Comparison of ENCODE assay signal across 23 cellular contexts in the genomic region with DNA sequence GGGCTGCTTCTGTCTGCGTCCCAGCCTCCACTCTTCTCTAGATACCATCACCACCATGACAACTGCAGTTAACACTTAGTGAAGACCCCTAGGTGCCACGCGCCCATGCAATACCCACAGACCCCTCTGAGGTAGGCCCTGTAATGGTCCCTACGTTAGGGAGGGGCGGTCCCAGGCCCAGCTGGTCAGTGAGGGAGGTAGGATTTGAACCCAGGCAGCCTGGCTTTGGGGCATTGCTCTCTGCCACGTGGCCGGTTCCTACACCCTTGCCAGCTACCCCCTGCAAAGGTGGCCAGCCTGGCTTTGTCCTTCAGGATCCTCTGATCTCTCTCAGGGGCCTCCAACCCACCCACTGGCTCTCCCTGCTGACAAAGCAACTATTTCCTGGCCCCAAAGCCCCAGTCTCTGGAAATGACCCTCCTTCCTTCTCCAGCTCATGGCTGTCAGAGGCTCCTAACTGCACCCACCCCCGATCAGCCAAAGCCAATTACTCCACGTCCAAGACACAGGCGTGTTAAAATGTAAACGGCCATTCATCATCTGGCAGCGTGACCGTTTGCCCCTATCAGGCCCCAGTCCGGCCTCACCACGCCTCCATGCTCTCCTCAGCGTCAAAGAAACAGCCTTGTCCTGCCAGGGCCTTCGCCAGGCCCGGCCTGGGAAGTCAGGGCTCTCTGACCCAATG. TPM values are rescaled to one million over a fixed set of nuclear protein-coding genes. Genes with fewer than 3 reads are reported as not detected.
A peak's percentile ranks its signal among the peaks of the same experiment; 100 is the strongest.
DNase-seq lines count a peak whose midpoint lies in the region; ATAC-seq, FAIRE-seq and TF ChIP-seq lines count a peak whose summit lies in the region.
"Had no signal": no experiment of that assay in that cellular context is flagged by ENCODE, and none has a peak within 500 bp of the region (broad histone marks: within the 10 kb centered on the region; RNA-seq: fewer than 3 reads in every experiment).

No MANE protein-coding gene starts in this region.

- H3K4me3 Mint-ChIP-seq in stimulated activated effector memory CD8-positive, alpha-beta T cell treated with anti-CD3 and anti-CD28 coated beads, Interleukin-12 subunit alpha, Interleukin-12 subunit beta, amount 100 ng/mL, for 72 hours = no peak overlapping the region
- H3K4me3 Mint-ChIP-seq in endothelial cell (ENCODE audit: unreplicated experiment) = no peak overlapping the region
- H3K4me3 Mint-ChIP-seq in stimulated activated naive CD8-positive, alpha-beta T cell treated with anti-CD3 and anti-CD28 coated beads, Interleukin-15, amount 100 ng/mL, for 72 hours = no peak overlapping the region
- H3K4me3 Mint-ChIP-seq: IgD-negative memory B cell had no signal

- ATAC-seq in K562 (peak; percentile 89), right lobe of liver (peak; percentile 11 to 36 (median 23))
- no peak for ATAC-seq in stimulated activated effector memory CD8-positive, alpha-beta T cell treated with anti-CD3 and anti-CD28 coated beads, Interleukin-12 subunit alpha, Interleukin-12 subunit beta, amount 100 ng/mL, for 72 hours
- ATAC-seq in stimulated activated naive CD8-positive, alpha-beta T cell treated with anti-CD3 and anti-CD28 coated beads, Interleukin-15, amount 100 ng/mL, for 72 hours = no peak

- peak; percentile 60; the same call in 1 of the 2 replicates for TF ChIP-seq EP300 in K562 (IDR thresholded peaks at IDR 0.05; ENCODE audit: low read length)

- H3K36me3 Mint-ChIP-seq in stimulated activated effector memory CD8-positive, alpha-beta T cell treated with anti-CD3 and anti-CD28 coated beads, Interleukin-12 subunit alpha, Interleukin-12 subunit beta, amount 100 ng/mL, for 72 hours = no peaks in the 10 kb centered on the region
- no peaks in the 10 kb centered on the region for H3K36me3 Mint-ChIP-seq in endothelial cell (ENCODE audit: low read depth, unreplicated experiment)
- H3K36me3 Mint-ChIP-seq: IgD-negative memory B cell had no signal

- TF ChIP-seq POLR2A in K562 (conservative IDR thresholded peaks at IDR 0.05) = peak; percentile 32; the same call in 1 of the 2 replicates
- peak; percentile 30 for TF ChIP-seq POLR2A in right lobe of liver (IDR thresholded peaks at IDR 0.05)

- H3K4me1 Mint-ChIP-seq in stimulated activated effector memory CD8-positive, alpha-beta T cell treated with anti-CD3 and anti-CD28 coated beads, Interleukin-12 subunit alpha, Interleukin-12 subunit beta, amount 100 ng/mL, for 72 hours = no peaks in the 10 kb centered on the region
- H3K4me1 Mint-ChIP-seq in endothelial cell (ENCODE audit: unreplicated experiment) = peaks cover 10% of the 10 kb centered on the region
- no peaks in the 10 kb centered on the region for H3K4me1 Mint-ChIP-seq in stimulated activated naive CD8-positive, alpha-beta T cell treated with anti-CD3 and anti-CD28 coated beads, Interleukin-15, amount 100 ng/mL, for 72 hours

- H3K27ac ChIP-seq in K562 (ENCODE audit: extremely low read depth, low read depth, low read length) = peak overlapping the region; percentile 66
- peak overlapping the region in 1 of 3 donors; percentile 26 for H3K27ac ChIP-seq in right lobe of liver

- POLR2A ChIA-PET in K562 (lab: Yijun Ruan, JAX) = interaction anchor here (1.0 to 1.2 kb wide), 3 partner anchors 15 to 37 kb away, joined by 3 to 4 read pairs (median 4); no protein-coding TSS in a partner anchor

- peaks cover 89% of the 10 kb centered on the region for H3K79me2 ChIP-seq in K562 (ENCODE audit: control insufficient read depth, insufficient read depth, low read length)

- peaks cover 40% of the 10 kb centered on the region for H4K20me1 ChIP-seq in K562 (replicated peaks; ENCODE audit: control insufficient read depth, insufficient read depth, low read length)

- in situ Hi-C loops in K562 (cut with MboI) = no loop called here

- intact Hi-C loops in K562 (cut with micrococcal nuclease) = loop anchor here (2.0 kb wide), 1 partner anchor 18 kb away; the partner anchor contains the start of gene RIPOR3
- intact Hi-C loops in right lobe of liver (cut with DNase I) = no loop called here

- H3K27me3 Mint-ChIP-seq in endothelial cell (ENCODE audit: unreplicated experiment) = peaks cover 12% of the 10 kb centered on the region
- no peaks in the 10 kb centered on the region for H3K27me3 Mint-ChIP-seq in stimulated activated naive CD8-positive, alpha-beta T cell treated with anti-CD3 and anti-CD28 coated beads, Interleukin-15, amount 100 ng/mL, for 72 hours

- no peak overlapping the region for H2AFZ ChIP-seq in K562 (ENCODE audit: low read depth, low read length)

- H3K27ac Mint-ChIP-seq in stimulated activated effector memory CD8-positive, alpha-beta T cell treated with anti-CD3 and anti-CD28 coated beads, Interleukin-12 subunit alpha, Interleukin-12 subunit beta, amount 100 ng/mL, for 72 hours = peak overlapping the region; percentile 16
- no peak overlapping the region for H3K27ac Mint-ChIP-seq in endothelial cell (ENCODE audit: unreplicated experiment)
- H3K27ac Mint-ChIP-seq in stimulated activated naive CD8-positive, alpha-beta T cell treated with anti-CD3 and anti-CD28 coated beads, Interleukin-15, amount 100 ng/mL, for 72 hours = peak overlapping the region in 1 of 2 donors; percentile 19
- H3K27ac Mint-ChIP-seq: IgD-negative memory B cell had no signal

- H3K4me1 ChIP-seq in K562 (replicated peaks in 1 of 2; ENCODE audit: control insufficient read depth in 2 of 2, insufficient read depth in 2 of 2, low read length in 2 of 2) (peaks cover 43 to 49% of the 10 kb centered on the region in 2 experiments), right lobe of liver (peaks cover 0 to 4% (median 0%) of the 10 kb centered on the region in 4 donors)

- H3K27me3 ChIP-seq in K562 (ENCODE audit: control insufficient read depth in 2 of 2, insufficient read depth in 2 of 2, low read length in 2 of 2) (no peaks in the 10 kb centered on the region; a peak in 1 of 5 replicates), right lobe of liver (no peaks in the 10 kb centered on the region)

- H3K4me2 ChIP-seq in K562 (ENCODE audit: insufficient read depth, low read length) = peak overlapping the region; percentile 34
- H3K4me2 ChIP-seq: SK-N-SH had no signal

- TF ChIP-seq CTCF in K562 (IDR thresholded peaks at IDR 0.05 in 2 of 3, conservative IDR thresholded peaks at IDR 0.05 in 1 of 3; ENCODE audit: insufficient read depth in 2 of 3, low read depth in 1 of 3, low read length in 3 of 3) = no peak
- TF ChIP-seq CTCF in right lobe of liver (IDR thresholded peaks at IDR 0.05) = no peak
- TF ChIP-seq CTCF in endothelial cell (IDR thresholded peaks at IDR 0.05; ENCODE audit: unreplicated experiment) = no peak

- H3K9me3 Mint-ChIP-seq in stimulated activated effector memory CD8-positive, alpha-beta T cell treated with anti-CD3 and anti-CD28 coated beads, Interleukin-12 subunit alpha, Interleukin-12 subunit beta, amount 100 ng/mL, for 72 hours = no peaks in the 10 kb centered on the region
- no peaks in the 10 kb centered on the region for H3K9me3 Mint-ChIP-seq in endothelial cell (ENCODE audit: unreplicated experiment)
- H3K9me3 Mint-ChIP-seq in stimulated activated naive CD8-positive, alpha-beta T cell treated with anti-CD3 and anti-CD28 coated beads, Interleukin-15, amount 100 ng/mL, for 72 hours = no peaks in the 10 kb centered on the region
- H3K9me3 Mint-ChIP-seq: IgD-negative memory B cell had no signal

- H3K9ac ChIP-seq in K562 (ENCODE audit: insufficient read depth in 1 of 2, low read depth in 2 of 2, low read length in 2 of 2) = peak overlapping the region; percentile 32 to 86
- H3K9ac ChIP-seq: SK-N-SH had no signal

- peak; percentile 89 for FAIRE-seq in K562 (lab: Jason Lieb, UNC)
- FAIRE-seq: astrocyte, colon, D721Med, frontal cortex, G401.6 had no signal

- H3K9me1 ChIP-seq in K562 (ENCODE audit: control insufficient read depth, insufficient read depth, low read length) = peaks cover 12% of the 10 kb centered on the region

- BruUV-seq in K562 (replicated peaks; lab: Mats Ljungman, UMichigan) = no TSS peak

- H3K4me3 ChIP-seq in K562 (no peak overlapping the region), right lobe of liver (no peak overlapping the region)

- CTCF ChIA-PET in K562 (lab: Yijun Ruan, JAX; ENCODE audit: low intra/inter-chr PET ratio) = no interaction called here

- DNase-seq in NCI-H226 (peak; percentile 0), K562 (ENCODE audit: extremely low read depth in 1 of 4, low spot score in 3 of 4) (peak; percentile 66 to 87 (median 76)), right lobe of liver (no peak), endothelial cell (ENCODE audit: low spot score) (no peak), NCI-H1105 treated with DMSO at 0.1 percent for 48 hours (lab: John Stamatoyannopoulos, UW) (no peak)
- no peak for DNase-seq in stimulated activated effector memory CD8-positive, alpha-beta T cell treated with anti-CD3 and anti-CD28 coated beads, Interleukin-12 subunit alpha, Interleukin-12 subunit beta, amount 100 ng/mL, for 72 hours (ENCODE audit: low spot score in 2 of 2)
- DNase-seq in stimulated activated naive CD8-positive, alpha-beta T cell treated with anti-CD3 and anti-CD28 coated beads, Interleukin-15, amount 100 ng/mL, for 72 hours = no peak
- no peak for DNase-seq in stimulated activated CD4-positive, alpha-beta T cell treated with anti-CD3 and anti-CD28 coated beads, Interleukin-2, amount 100 ng/mL, for 24 hours
- DNase-seq: activated CD4-positive, alpha-beta T cell treated with anti-CD3 and anti-CD28 coated beads, Interleukin-2, amount 50 U/mL, for 1 hour; activated naive CD4-positive, alpha-beta T cell treated with Interleukin-2 at 50 U/mL for 16 hours; activated T-cell treated with anti-CD3 and anti-CD28 coated beads for 4 hours; GOT3; mesendoderm; NCI-H2029 treated with DMSO at 0.1 percent for 48 hours; NCI-H510A; SK-N-SH; stimulated activated CD4-positive, alpha-beta T cell treated with anti-CD3 and anti-CD28 coated beads, Interleukin-4, amount 100 ng/mL, for 1 hour had no signal

- TF ChIP-seq RAD21 in K562 (CRISPR knock-in tag; conservative IDR thresholded peaks at IDR 0.05 in 1 of 2, IDR thresholded peaks at IDR 0.05 in 1 of 2) = no peak

- H3K9me3 ChIP-seq in K562 (replicated peaks; ENCODE audit: control insufficient read depth, insufficient read depth, low read depth, low read length) = no peaks in the 10 kb centered on the region
- no peaks in the 10 kb centered on the region for H3K9me3 ChIP-seq in right lobe of liver
- H3K9me3 ChIP-seq: SK-N-SH had no signal

- 30% methylated on average over 18 of the region's 18 CpGs for WGBS in K562 (ENCODE audit: insufficient coverage, low coverage, missing lambda C conversion rate)
- WGBS in right lobe of liver (ENCODE audit: insufficient coverage, low coverage, low lambda C conversion rate, missing lambda C conversion rate) = 83% methylated on average over 11 of the region's 18 CpGs

- H3K36me3 ChIP-seq in K562 (ENCODE audit: control insufficient read depth, insufficient read depth, low read length) = peaks cover 34% of the 10 kb centered on the region; the same call in 2 of the 3 replicates
- no peaks in the 10 kb centered on the region for H3K36me3 ChIP-seq in right lobe of liver

RNA-seq across cellular contexts. Expression of gene RIPOR3, which starts 18.1 kb away (rescaled TPM):
- total RNA-seq in K562 (2011; cell fraction: chromatin; rRNA removed; ENCODE audit: low replicate concordance) = 220 and 451 TPM in 2 replicates
- total RNA-seq in K562 (2011; cell fraction: nucleolus; rRNA removed) = 258 and 278 TPM in 2 replicates
- 187 and 217 TPM in 2 replicates for total RNA-seq in K562 (2011; cell fraction: nucleoplasm; rRNA removed)
- total RNA-seq in K562 (2014; rRNA removed) (22.3 and 28.3 TPM in 2 replicates), K562 (2014; rRNA removed; fragmentation: Illumina TruSeq; extraction: Trizol) (9.2 and 15.5 TPM in 2 replicates), K562 (2015; rRNA removed; fragmentation: Illumina TruSeq; extraction: Trizol) (12.8 and 13.3 TPM in 2 replicates), K562 (2021) (43.3 and 46.1 TPM in 2 replicates), right lobe of liver (10 to 100 TPM in 2 of 6 experiments, 1 to 10 TPM in 4; 4.8 to 13.8 (median 8.9) TPM), endothelial cell (ENCODE audit: unreplicated experiment) (11.2 TPM)
- polyA plus RNA-seq in K562 (2011; rRNA removed) (48.8 and 65.1 TPM in 2 replicates), K562 (2014; fragmentation: Illumina TruSeq; extraction: Trizol) (21.4 and 23.4 TPM in 2 replicates), K562 (2014; fragmentation: Nextera tagmentation; extraction: Ambion mirVana) (1 to 10 TPM; 3.3 to 3.8 TPM), K562 (2014; rRNA removed) (62.7 and 66.4 TPM in 2 replicates)
- polyA plus RNA-seq in K562 (2011; cell fraction: cytosol; rRNA removed) = 23.4 and 24.4 TPM in 2 replicates
- polyA plus RNA-seq in K562 (2011; cell fraction: nucleus; rRNA removed) = 468 and 642 TPM in 2 replicates
- polyA plus RNA-seq in K562 (2012) = 23.3 and 29.2 TPM in 2 replicates
- 12.5 and 15.4 TPM in 2 replicates for polyA minus RNA-seq in K562 (2011; rRNA and poly(A)+ RNA removed)
- polyA minus RNA-seq in K562 (2011; cell fraction: cytosol; rRNA and poly(A)+ RNA removed) = 15.8 and 20.2 TPM in 2 replicates
- 65.3 and 73.8 TPM in 2 replicates for polyA minus RNA-seq in K562 (2011; cell fraction: nucleus; rRNA and poly(A)+ RNA removed)

RNA-seq across cellular contexts. Expression of gene PARD6B, which starts 58.1 kb away (rescaled TPM):
- 9.8 and 24.9 TPM in 2 replicates for total RNA-seq in K562 (2011; cell fraction: chromatin; rRNA removed; ENCODE audit: low replicate concordance)
- 5.3 and 6.2 TPM in 2 replicates for total RNA-seq in K562 (2011; cell fraction: nucleolus; rRNA removed)
- total RNA-seq in K562 (2011; cell fraction: nucleoplasm; rRNA removed) = 12.7 and 15.3 TPM in 2 replicates
- total RNA-seq in K562 (2014; rRNA removed) = 5.5 and 5.9 TPM in 2 replicates
- total RNA-seq in K562 (2014; rRNA removed; fragmentation: Illumina TruSeq; extraction: Trizol) = 10.4 and 12.7 TPM in 2 replicates
- total RNA-seq in K562 (2015; rRNA removed; fragmentation: Illumina TruSeq; extraction: Trizol) = 9.0 and 9.8 TPM in 2 replicates
- 12.0 and 12.3 TPM in 2 replicates for total RNA-seq in K562 (2021)
- polyA plus RNA-seq in K562 (2011; rRNA removed) = 4.5 and 5.3 TPM in 2 replicates
- 1.5 and 2.7 TPM in 2 replicates for polyA plus RNA-seq in K562 (2011; cell fraction: cytosol; rRNA removed)
- 1.9 and 2.6 TPM in 2 replicates for polyA plus RNA-seq in K562 (2011; cell fraction: nucleus; rRNA removed)
- 0.96 and 1.2 TPM in 2 replicates for polyA plus RNA-seq in K562 (2012)
- 1.7 and 2.5 TPM in 2 replicates for polyA plus RNA-seq in K562 (2014; fragmentation: Illumina TruSeq; extraction: Trizol)
- 1 to 10 TPM; 2.7 to 7.4 TPM for polyA plus RNA-seq in K562 (2014; fragmentation: Nextera tagmentation; extraction: Ambion mirVana)
- 2.5 and 2.6 TPM in 2 replicates for polyA plus RNA-seq in K562 (2014; rRNA removed)
- polyA minus RNA-seq in K562 (2011; rRNA and poly(A)+ RNA removed) = 10.1 and 10.3 TPM in 2 replicates
- polyA minus RNA-seq in K562 (2011; cell fraction: cytosol; rRNA and poly(A)+ RNA removed) = 5.6 and 5.7 TPM in 2 replicates
- polyA minus RNA-seq in K562 (2011; cell fraction: nucleus; rRNA and poly(A)+ RNA removed) = 2.2 and 3.1 TPM in 2 replicates
- total RNA-seq in right lobe of liver = 10 to 100 TPM in 2 of 6 experiments, 1 to 10 TPM in 4; 6.6 to 11.1 (median 8.5) TPM
- 7.1 TPM for total RNA-seq in endothelial cell (ENCODE audit: unreplicated experiment)

Comparison
In these comparisons a context has a peak if more than half of its experiments do, and no peak if none do; other contexts are left out.
1. DNase-seq: peak in NCI-H226 (single experiment) and K562 (4 of 4); none in right lobe of liver (0 of 3), stimulated activated effector memory CD8-positive, alpha-beta T cell treated with anti-CD3 and anti-CD28 coated beads, Interleukin-12 subunit alpha, Interleukin-12 subunit beta, amount 100 ng/mL, for 72 hours (0 of 2), endothelial cell (single experiment), stimulated activated naive CD8-positive, alpha-beta T cell treated with anti-CD3 and anti-CD28 coated beads, Interleukin-15, amount 100 ng/mL, for 72 hours (0 of 2), NCI-H1105 treated with DMSO at 0.1 percent for 48 hours (single experiment) and stimulated activated CD4-positive, alpha-beta T cell treated with anti-CD3 and anti-CD28 coated beads, Interleukin-2, amount 100 ng/mL, for 24 hours (0 of 2).
2. ATAC-seq: peak in K562 (single experiment) and right lobe of liver (4 of 4); none in stimulated activated effector memory CD8-positive, alpha-beta T cell treated with anti-CD3 and anti-CD28 coated beads, Interleukin-12 subunit alpha, Interleukin-12 subunit beta, amount 100 ng/mL, for 72 hours (single experiment) and stimulated activated naive CD8-positive, alpha-beta T cell treated with anti-CD3 and anti-CD28 coated beads, Interleukin-15, amount 100 ng/mL, for 72 hours (single experiment).